In genomic region chr15:64010719-64011118, GRCh38 we compare ENCODE assay signal across 8 cellular contexts.
DNase-seq lines count a peak whose midpoint lies in the region; ATAC-seq and TF ChIP-seq lines count a peak whose summit lies in the region.

No MANE protein-coding gene starts in this region.

- TF ChIP-seq POLR2A in Raji (IDR thresholded peaks at IDR 0.05; ENCODE audit: insufficient read depth, low read depth, low read length) = peak; percentile 36; the same call in 1 of the 2 replicates

- ATAC-seq in GM19043 (IDR thresholded peaks at IDR 0.05; ENCODE audit: low read depth, unreplicated experiment) (peak; percentile 89), HG03378 (IDR thresholded peaks at IDR 0.05; ENCODE audit: unreplicated experiment) (peak; percentile 81)

- DNase-seq in AG20443 (ENCODE audit: low spot score) (peak; percentile 73), iPS-NIHi11 (ENCODE audit: low spot score) (peak; percentile 51), ecto neural progenitor cell (ENCODE audit: low spot score) (no peak)
- DNase-seq in activated naive CD4-positive, alpha-beta T cell treated with Interleukin-2 at 50 U/mL for 16 hours = peak; percentile 88
- DNase-seq in stimulated activated CD8-positive, alpha-beta memory T cell treated with anti-CD3 and anti-CD28 coated beads, Interleukin-15, amount 100 ng/mL, for 4 hours (ENCODE audit: low read depth in 2 of 2) = peak; percentile 71 to 81
